ENCODE assay signal across 8 cellular contexts in the genomic region with DNA sequence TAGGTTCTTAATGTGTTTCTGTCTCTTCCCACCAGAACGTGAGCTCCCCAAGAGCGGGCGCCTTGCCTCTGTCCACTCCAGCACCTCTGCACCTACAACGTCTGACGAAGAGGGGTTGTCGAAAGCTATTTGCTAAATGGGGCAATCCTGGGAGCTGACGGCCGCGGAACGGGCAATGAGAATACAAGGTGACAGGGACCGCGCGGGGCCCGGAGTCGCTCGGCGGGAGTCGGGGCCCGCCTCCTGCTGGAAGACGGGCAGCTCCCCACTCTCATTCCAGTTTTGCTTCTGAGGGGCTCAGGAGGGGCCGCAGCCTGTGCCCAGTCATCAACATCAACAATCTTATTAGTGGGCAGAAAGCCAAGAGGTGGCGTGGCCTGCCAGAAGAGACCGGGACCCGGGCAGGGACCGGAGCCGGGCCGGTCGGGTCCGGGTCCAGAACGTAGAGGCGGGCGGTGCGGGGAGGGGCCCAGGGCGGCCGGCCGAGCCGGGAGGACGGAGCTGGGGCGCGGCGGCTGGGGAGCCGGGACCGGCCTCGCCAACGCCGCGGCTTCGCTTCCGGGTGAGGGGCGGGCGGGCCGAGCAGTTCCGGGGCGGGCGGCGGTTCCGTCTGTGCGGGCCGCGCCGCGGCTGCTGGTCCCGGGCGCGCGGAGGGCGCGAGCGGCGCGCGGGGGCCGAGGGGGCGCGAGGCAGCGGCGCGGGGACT. TPM values are rescaled to one million over a fixed set of nuclear protein-coding genes. Genes with fewer than 3 reads are reported as not detected.
DNase-seq lines count a peak whose midpoint lies in the region; ATAC-seq lines count a peak whose summit lies in the region.

Gene MOSMO (plus strand): TSS at position 603 of the 706 bp plus-strand sequence. CDS start 191 bp downstream, outside the sequence.

- DNase-seq in Caki2 (ENCODE audit: low read depth), result peak; percentile 67
- peak; percentile 62 for DNase-seq in NCI-H146 (lab: John Stamatoyannopoulos, UW)
- DNase-seq in activated CD4-positive, alpha-beta T cell treated with anti-CD3 and anti-CD28 coated beads for 1 hour, result peak; percentile 50
- DNase-seq in left colon, result peak; percentile 53 to 81
- DNase-seq in stimulated activated CD4-positive, alpha-beta T cell treated with anti-CD3 and anti-CD28 coated beads, Interleukin-1b, Interleukin-23, amount 100 ng/mL, for 24 hours (ENCODE audit: low read depth in 4 of 4, low spot score in 1 of 4), result peak; percentile 32 to 67 (median 54)

- ATAC-seq in GM21717 (IDR thresholded peaks at IDR 0.05; ENCODE audit: unreplicated experiment) (peak; percentile 61), left colon (peak; percentile 93), HG03095 (IDR thresholded peaks at IDR 0.05; ENCODE audit: unreplicated experiment) (no peak)

- intact Hi-C loops in left colon (cut with DNase I, micrococcal nuclease), result loop anchor here (5.0 to 10.0 kb wide), 2 partner anchors 67 to 290 kb away; partner anchors contain the start of gene POLR3E (in 1 of the 2)

- peak within 1 kb of the TSS; percentile 21 for H3K27ac ChIP-seq in cingulate gyrus (ENCODE audit: low read depth, low read length)

- in situ Hi-C loops in Caki2 (cut with HindIII; ENCODE audit: low pct_unique_long_range_greater_than_20kb, low sequenced_read_pairs), result no loop called here

RNA-seq across cellular contexts. Expression of gene MOSMO, which starts in this region (rescaled TPM):
- total RNA-seq in Caki2 (2014; rRNA removed; shearing (Covaris generic); ENCODE audit: low replicate concordance), result 11.5 and 18.2 TPM in 2 replicates
- 1 to 10 TPM; 9.0 to 9.6 TPM for total RNA-seq in left colon
